ENCODE assay signal across 1 cellular context in the genomic region with DNA sequence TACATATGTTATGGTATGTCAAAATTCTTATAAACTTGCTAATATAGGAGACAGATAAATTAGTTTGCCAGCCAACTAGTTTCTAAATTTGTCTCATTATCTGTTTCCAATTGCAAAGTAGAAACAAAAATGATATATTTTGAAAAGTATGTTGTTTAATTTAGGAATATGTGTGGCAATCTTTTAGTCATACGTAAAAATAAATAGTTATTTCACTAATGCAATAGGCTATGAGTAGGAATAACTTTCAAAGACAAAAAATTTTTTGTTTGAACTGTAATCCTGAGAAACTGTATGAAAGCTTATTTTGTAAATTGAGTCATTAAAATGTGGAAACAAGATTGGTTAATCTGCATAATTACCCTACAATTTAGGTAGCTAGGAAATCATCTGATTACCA.
A peak's percentile ranks its signal among the peaks of the same experiment; 100 is the strongest.
TF ChIP-seq lines count a peak whose summit lies in the region.

No MANE protein-coding gene starts in this region.

TF ChIP-seq in IMR-90, 13 proteins besides CTCF, POLR2A, EP300 and RAD21 (continued from another document):
- TF ChIP-seq MAZ (IDR thresholded peaks at IDR 0.05; ENCODE audit: borderline replicate concordance, low read depth, low read length) (no peak), FOS (IDR thresholded peaks at IDR 0.05; ENCODE audit: low read depth, low read length) (0 out of 2 replicates have a peak, but pooled peaks have one; percentile 19), MXI1 (IDR thresholded peaks at IDR 0.05; ENCODE audit: borderline replicate concordance, low read depth, low read length) (no peak), MAFK (IDR thresholded peaks at IDR 0.05; ENCODE audit: low read depth, low read length) (no peak), CHD1 (IDR thresholded peaks at IDR 0.05; ENCODE audit: low read depth, low read length) (no peak)
- TF ChIP-seq, protein P1, sequence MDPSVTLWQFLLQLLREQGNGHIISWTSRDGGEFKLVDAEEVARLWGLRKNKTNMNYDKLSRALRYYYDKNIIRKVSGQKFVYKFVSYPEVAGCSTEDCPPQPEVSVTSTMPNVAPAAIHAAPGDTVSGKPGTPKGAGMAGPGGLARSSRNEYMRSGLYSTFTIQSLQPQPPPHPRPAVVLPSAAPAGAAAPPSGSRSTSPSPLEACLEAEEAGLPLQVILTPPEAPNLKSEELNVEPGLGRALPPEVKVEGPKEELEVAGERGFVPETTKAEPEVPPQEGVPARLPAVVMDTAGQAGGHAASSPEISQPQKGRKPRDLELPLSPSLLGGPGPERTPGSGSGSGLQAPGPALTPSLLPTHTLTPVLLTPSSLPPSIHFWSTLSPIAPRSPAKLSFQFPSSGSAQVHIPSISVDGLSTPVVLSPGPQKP (IDR thresholded peaks at IDR 0.05; ENCODE audit: borderline replicate concordance, low read depth, low read length): no peak
TF ChIP-seq in IMR-90: peak in this region for 2.
